ENCODE assay signal across 10 cellular contexts in the genomic region with DNA sequence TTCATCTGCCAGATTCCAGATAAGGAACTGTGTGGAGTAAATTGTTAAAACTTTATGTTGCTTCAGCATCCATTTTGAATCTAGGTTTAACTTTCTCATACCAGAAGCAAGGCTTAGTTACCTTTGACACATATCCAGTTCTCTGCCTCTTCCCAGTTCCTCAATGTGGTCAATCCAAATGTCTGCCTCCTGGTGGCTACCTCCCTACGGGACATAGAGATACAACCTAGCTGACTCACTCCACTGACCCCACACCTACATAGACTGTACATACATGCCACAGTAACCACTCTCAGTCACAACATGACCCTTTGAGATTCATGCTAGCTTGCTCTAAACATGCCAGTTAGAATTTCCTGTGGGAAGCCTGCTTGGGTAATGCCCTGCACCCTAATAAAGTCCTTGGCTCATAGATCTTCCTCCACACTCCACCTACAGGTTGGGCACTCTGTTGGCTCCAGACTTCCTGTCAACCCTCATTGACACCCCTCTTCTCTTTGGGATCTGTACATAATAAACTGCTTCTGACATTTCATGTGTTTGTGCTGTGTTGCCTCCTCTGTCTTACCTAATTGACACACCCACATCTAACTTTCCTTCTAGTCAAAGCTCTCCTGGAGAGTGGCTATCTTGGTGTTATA.
DNase-seq lines count a peak whose midpoint lies in the region.
"Had no signal": no experiment of that assay in that cellular context is flagged by ENCODE, and none has a peak within 500 bp of the region (broad histone marks: within the 10 kb centered on the region; RNA-seq: fewer than 3 reads in every experiment).

No MANE protein-coding gene starts in this region.

- no peak overlapping the region for H3K4me3 Mint-ChIP-seq in activated naive CD4-positive, alpha-beta T cell treated with anti-CD3 and anti-CD28 coated beads, Interleukin-2, amount 10 ng/mL, durations not matched to agents 7 days and 5 days
- H3K4me3 Mint-ChIP-seq: brain had no signal

- CTCF ChIA-PET in activated naive CD4-positive, alpha-beta T cell treated with anti-CD3 and anti-CD28 coated beads, Interleukin-2, amount 10 ng/mL, durations not matched to agents 7 days and 5 days (lab: Charles Lee): no interaction called here

- no peaks in the 10 kb centered on the region for H3K27me3 Mint-ChIP-seq in activated naive CD4-positive, alpha-beta T cell treated with anti-CD3 and anti-CD28 coated beads, Interleukin-2, amount 10 ng/mL, durations not matched to agents 7 days and 5 days

- no peaks in the 10 kb centered on the region for H3K36me3 Mint-ChIP-seq in activated naive CD4-positive, alpha-beta T cell treated with anti-CD3 and anti-CD28 coated beads, Interleukin-2, amount 10 ng/mL, durations not matched to agents 7 days and 5 days
- H3K36me3 Mint-ChIP-seq: brain had no signal

- no peaks in the 10 kb centered on the region for H3K9me3 Mint-ChIP-seq in activated naive CD4-positive, alpha-beta T cell treated with anti-CD3 and anti-CD28 coated beads, Interleukin-2, amount 10 ng/mL, durations not matched to agents 7 days and 5 days
- H3K9me3 Mint-ChIP-seq: brain had no signal

- no peak overlapping the region for H3K27ac Mint-ChIP-seq in activated naive CD4-positive, alpha-beta T cell treated with anti-CD3 and anti-CD28 coated beads, Interleukin-2, amount 10 ng/mL, durations not matched to agents 7 days and 5 days
- H3K27ac Mint-ChIP-seq: brain had no signal

- peak; percentile 38 for DNase-seq in EL
- DNase-seq in M059J (ENCODE audit: low read depth): peak; percentile 91
- peak; percentile 12 for DNase-seq in cerebellar cortex (ENCODE audit: low spot score)
- peak; percentile 7 for DNase-seq in myocyte (ENCODE audit: low read depth)
- DNase-seq in activated CD4-positive, alpha-beta T cell treated with anti-CD3 and anti-CD28 coated beads, Interleukin-2, amount 50 U/mL, for 4 hours: no peak
- no peak for DNase-seq in globus pallidus (ENCODE audit: low spot score)
- DNase-seq in kidney glomerular epithelial cell (lab: John Stamatoyannopoulos, UW): no peak
- DNase-seq in activated naive CD4-positive, alpha-beta T cell treated with anti-CD3 and anti-CD28 coated beads, Interleukin-2, amount 10 ng/mL, durations not matched to agents 7 days and 5 days: no peak
- DNase-seq: NCI-H2081 treated with DMSO at 0.1 percent for 48 hours had no signal

- H3K4me1 Mint-ChIP-seq in activated naive CD4-positive, alpha-beta T cell treated with anti-CD3 and anti-CD28 coated beads, Interleukin-2, amount 10 ng/mL, durations not matched to agents 7 days and 5 days: no peaks in the 10 kb centered on the region
- H3K4me1 Mint-ChIP-seq: brain had no signal

Comparison
In these comparisons a context has a peak if more than half of its experiments do, and no peak if none do; other contexts are left out.
1. DNase-seq: peak in EL (single experiment), M059J (single experiment), cerebellar cortex (single experiment) and myocyte (single experiment); none in activated CD4-positive, alpha-beta T cell treated with anti-CD3 and anti-CD28 coated beads, Interleukin-2, amount 50 U/mL, for 4 hours (0 of 2), globus pallidus (single experiment), kidney glomerular epithelial cell (single experiment) and activated naive CD4-positive, alpha-beta T cell treated with anti-CD3 and anti-CD28 coated beads, Interleukin-2, amount 10 ng/mL, durations not matched to agents 7 days and 5 days (single experiment).